Comparison of ENCODE assay signal across 30 cellular contexts in genomic region chr1:118346940-118347339, GRCh38.
"Had no signal": no experiment of that assay in that cellular context is flagged by ENCODE, and none has a peak within 500 bp of the region (broad histone marks: within the 10 kb centered on the region; RNA-seq: fewer than 3 reads in every experiment).

No MANE protein-coding gene starts in this region.

- H3K4me1 Mint-ChIP-seq: naive thymus-derived CD4-positive, alpha-beta T cell; natural killer cell; nephron; neural progenitor cell; stimulated activated memory B cell treated with anti-CD40 and anti-IgM and Interleukin-4, amounts not matched to agents 10 μg/mL and 1 μg/mL and 100 μg/mL, for 72 hours; stimulated activated naive CD8-positive, alpha-beta T cell treated with anti-CD3 and anti-CD28 coated beads, Interleukin-15, amount 100 ng/mL, for 72 hours had no signal

- H3K36me3 Mint-ChIP-seq: natural killer cell; neural progenitor cell; stimulated activated memory B cell treated with anti-CD40 and anti-IgM and Interleukin-4, amounts not matched to agents 10 μg/mL and 1 μg/mL and 100 μg/mL, for 72 hours had no signal

- H3K4me1 ChIP-seq: neural progenitor cell, parathyroid adenoma, right lobe of liver, sigmoid colon, spleen, tibial nerve, upper lobe of left lung, uterus had no signal

- H3K27me3 Mint-ChIP-seq: naive thymus-derived CD4-positive, alpha-beta T cell; progenitor cell of endocrine pancreas; stimulated activated naive CD8-positive, alpha-beta T cell treated with anti-CD3 and anti-CD28 coated beads, Interleukin-15, amount 100 ng/mL, for 72 hours had no signal

- H3K9me3 ChIP-seq: ovary, psoas muscle, right lobe of liver, sigmoid colon, thoracic aorta, thyroid gland, upper lobe of left lung, uterus had no signal

- H3K4me3 Mint-ChIP-seq: naive thymus-derived CD4-positive, alpha-beta T cell; natural killer cell; nephron; neural progenitor cell; stimulated activated memory B cell treated with anti-CD40 and anti-IgM and Interleukin-4, amounts not matched to agents 10 μg/mL and 1 μg/mL and 100 μg/mL, for 72 hours; stimulated activated naive CD8-positive, alpha-beta T cell treated with anti-CD3 and anti-CD28 coated beads, Interleukin-15, amount 100 ng/mL, for 72 hours had no signal

- H3K27me3 ChIP-seq: neural progenitor cell, ovary, right lobe of liver, sigmoid colon, spleen, thyroid gland, tibial nerve, upper lobe of left lung, uterus had no signal

- ATAC-seq: naive thymus-derived CD4-positive, alpha-beta T cell; natural killer cell; psoas muscle; right cardiac atrium; right lobe of liver; stimulated activated memory B cell treated with anti-CD40 and anti-IgM and Interleukin-4, amounts not matched to agents 10 μg/mL and 1 μg/mL and 100 μg/mL, for 72 hours; stimulated activated naive CD8-positive, alpha-beta T cell treated with anti-CD3 and anti-CD28 coated beads, Interleukin-15, amount 100 ng/mL, for 72 hours; stimulated activated naive CD8-positive, alpha-beta T cell treated with anti-CD3 and anti-CD28 coated beads, Interleukin-15, Interleukin-2, amounts not matched to agents 100 U/mL and 50 U/mL, for 24 hours had no signal

- H3K27ac ChIP-seq: neural progenitor cell, ovary, parathyroid adenoma, psoas muscle, right lobe of liver, sigmoid colon, spleen, thoracic aorta, thyroid gland, tibial nerve, upper lobe of left lung, uterus had no signal

- H3K9ac ChIP-seq: neural progenitor cell, parathyroid adenoma had no signal

- DNase-seq: naive thymus-derived CD4-positive, alpha-beta T cell; natural killer cell; occipital lobe; ovary; posterior cingulate gyrus; psoas muscle; right cardiac atrium; right lobe of liver; sigmoid colon; spleen; stimulated activated CD4-positive, alpha-beta T cell treated with anti-CD3 and anti-CD28 coated beads, Interleukin-12 subunit alpha, Interleukin-12 subunit beta, amount 100 ng/mL, for 4 hours; stimulated activated CD4-positive, alpha-beta T cell treated with anti-CD3 and anti-CD28 coated beads, Interleukin-1b, Interleukin-23, amount 100 ng/mL, for 48 hours; stimulated activated CD4-positive, alpha-beta T cell treated with anti-CD3 and anti-CD28 coated beads, Interleukin-4, amount 100 ng/mL, for 1 hour; stimulated activated CD4-positive, alpha-beta T cell treated with anti-CD3 and anti-CD28 coated beads, Interleukin-4, amount 100 ng/mL, for 4 hours; stimulated activated CD8-positive, alpha-beta memory T cell treated with anti-CD3 and anti-CD28 coated beads, Interleukin-4, amount 100 ng/mL, for 48 hours; stimulated activated naive CD4-positive, alpha-beta T cell; stimulated activated naive CD8-positive, alpha-beta T cell treated with anti-CD3 and anti-CD28 coated beads, Interleukin-15, amount 100 ng/mL, for 72 hours; stimulated activated naive CD8-positive, alpha-beta T cell treated with anti-CD3 and anti-CD28 coated beads, Interleukin-15, Interleukin-2, amounts not matched to agents 100 U/mL and 50 U/mL, for 24 hours; thyroid gland; trophoblast cell; upper lobe of left lung; uterus had no signal

- H3K4me3 ChIP-seq: neural progenitor cell, ovary, psoas muscle, right lobe of liver, sigmoid colon, smooth muscle cell, spleen, thoracic aorta, thyroid gland, tibial nerve, upper lobe of left lung, uterus had no signal

- H3K9me3 Mint-ChIP-seq: neural progenitor cell had no signal

- H3K36me3 ChIP-seq: neural progenitor cell, ovary, right lobe of liver, sigmoid colon, spleen, thoracic aorta, thyroid gland, tibial nerve, upper lobe of left lung, uterus had no signal

- H3K27ac Mint-ChIP-seq: natural killer cell; nephron; neural progenitor cell; progenitor cell of endocrine pancreas; stimulated activated memory B cell treated with anti-CD40 and anti-IgM and Interleukin-4, amounts not matched to agents 10 μg/mL and 1 μg/mL and 100 μg/mL, for 72 hours; stimulated activated naive CD8-positive, alpha-beta T cell treated with anti-CD3 and anti-CD28 coated beads, Interleukin-15, amount 100 ng/mL, for 72 hours had no signal
